9 cellular contexts compared by ENCODE assay signal in the genomic region with DNA sequence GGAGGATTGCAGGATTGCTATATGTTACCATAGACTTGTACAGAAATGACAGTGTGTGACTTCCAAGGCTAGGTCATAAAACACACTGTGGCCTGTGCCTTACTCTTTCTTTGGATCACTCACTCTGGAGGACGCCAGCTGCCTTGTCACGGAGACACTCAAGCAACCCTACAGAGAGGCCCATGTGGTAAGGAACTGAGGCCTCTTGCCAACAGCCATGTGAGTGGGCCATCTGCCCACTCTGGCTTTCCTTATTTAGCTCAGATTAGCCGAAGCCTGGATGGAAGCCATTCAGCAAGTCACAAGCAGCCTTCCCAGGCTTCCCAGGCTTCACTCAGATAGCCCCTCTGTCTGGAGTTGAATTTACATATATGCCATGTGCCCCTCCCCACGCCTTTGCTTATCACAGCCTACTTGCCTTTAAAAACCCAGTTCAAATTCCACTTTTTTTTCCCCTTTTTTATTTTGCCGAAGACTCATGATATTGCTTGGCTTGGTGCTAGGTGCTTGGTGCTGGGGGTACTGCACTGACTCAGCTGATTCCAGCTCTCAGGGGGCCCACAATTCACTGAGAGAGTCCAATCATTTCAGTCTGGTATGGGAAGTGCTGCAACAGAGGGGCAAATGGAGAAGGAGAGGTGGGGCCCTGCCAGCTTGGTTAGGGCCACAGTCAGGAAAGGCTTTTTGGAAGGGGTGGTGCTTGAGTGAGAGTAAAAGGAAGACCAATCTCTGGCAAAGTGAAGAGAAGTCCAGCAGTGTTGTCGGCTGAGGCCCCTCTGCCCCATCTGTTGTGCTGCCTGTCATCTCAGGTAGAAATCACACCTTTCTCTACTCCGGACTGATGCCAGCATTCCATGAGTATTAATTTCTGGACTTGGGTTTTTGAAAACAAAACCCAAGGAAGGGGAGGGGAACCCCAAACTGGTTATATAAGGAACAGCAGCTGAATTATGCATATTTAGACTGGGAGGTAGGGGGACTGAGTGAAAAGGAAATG. TPM values are rescaled to one million over a fixed set of nuclear protein-coding genes. Genes with fewer than 3 reads are reported as not detected.
DNase-seq lines count a peak whose midpoint lies in the region; ATAC-seq, FAIRE-seq and TF ChIP-seq lines count a peak whose summit lies in the region.
"Had no signal": no experiment of that assay in that cellular context is flagged by ENCODE, and none has a peak within 500 bp of the region (broad histone marks: within the 10 kb centered on the region; RNA-seq: fewer than 3 reads in every experiment).

No MANE protein-coding gene starts in this region.

- TF ChIP-seq CTCF in HEK293 (tag by site-specific recombination; IDR thresholded peaks at IDR 0.05) (no peak), astrocyte (IDR thresholded peaks at IDR 0.05; ENCODE audit: insufficient read depth, low read depth, low read length) (no peak), hepatocyte (IDR thresholded peaks at IDR 0.05; ENCODE audit: poor library complexity) (no peak), stomach (IDR thresholded peaks at IDR 0.05) (no peak)

- H3K9me2 ChIP-seq in hepatocyte (replicated peaks; ENCODE audit: insufficient read depth), result no peaks in the 10 kb centered on the region

- DNase-seq in astrocyte (ENCODE audit: low read depth) (peak; percentile 91), hepatocyte (ENCODE audit: low spot score) (peak; percentile 41), stomach (peak; percentile 91), glomerular visceral epithelial cell (ENCODE audit: extremely low spot score) (no peak), HuH-7.5 (ENCODE audit: low spot score) (no peak)

- TF ChIP-seq EP300 in stomach (IDR thresholded peaks at IDR 0.05), result no peak

- 80% methylated on average over 7 of the region's 7 CpGs for WGBS in hepatocyte (ENCODE audit: low lambda C conversion rate, missing lambda C conversion rate)
- 24 to 53% (median 29%) methylated on average over 7 of the region's 7 CpGs for WGBS in stomach, 5 donors

- TF ChIP-seq POLR2A in stomach (IDR thresholded peaks at IDR 0.05), result no peak

- H3K36me3 Mint-ChIP-seq in astrocyte (ENCODE audit: low read depth, unreplicated experiment), result peaks cover 6% of the 10 kb centered on the region

- H3K9ac ChIP-seq in astrocyte (ENCODE audit: low read length), result peak overlapping the region; percentile 21

- POLR2A ChIA-PET in HEK293 (lab: Yijun Ruan, JAX), result no interaction called here

- no peak overlapping the region for H3K27ac Mint-ChIP-seq in astrocyte (ENCODE audit: unreplicated experiment)

- H2AFZ ChIP-seq in astrocyte (ENCODE audit: low read depth, low read length), result peak overlapping the region; percentile 36
- H2AFZ ChIP-seq in hepatocyte, result no peak overlapping the region

- intact Hi-C loops in stomach (cut with DNase I; ENCODE audit: low total_unique reads), result no loop called here

- CTCF ChIA-PET in HEK293 (lab: Yijun Ruan, JAX), result interaction anchor here (0.6 to 0.8 kb wide), 4 partner anchors 10 to 352 kb away, joined by 3 to 4 read pairs (median 3); no protein-coding TSS in a partner anchor

- H3K27me3 ChIP-seq in astrocyte (ENCODE audit: insufficient read depth, low read length), result no peaks in the 10 kb centered on the region
- no peaks in the 10 kb centered on the region for H3K27me3 ChIP-seq in hepatocyte
- no peaks in the 10 kb centered on the region for H3K27me3 ChIP-seq in stomach

- H3K27me3 Mint-ChIP-seq in astrocyte (ENCODE audit: low read depth, unreplicated experiment), result no peaks in the 10 kb centered on the region

- H3K9me3 ChIP-seq in HEK293 (ENCODE audit: control insufficient read depth, insufficient read depth, low read depth, low read length) (no peaks in the 10 kb centered on the region), astrocyte (ENCODE audit: insufficient read depth, low read depth, low read length) (no peaks in the 10 kb centered on the region), hepatocyte (ENCODE audit: low read depth) (no peaks in the 10 kb centered on the region), stomach (no peaks in the 10 kb centered on the region)

- H3K4me1 ChIP-seq in HEK293 (ENCODE audit: control insufficient read depth, insufficient read depth, low read length) (no peaks in the 10 kb centered on the region), astrocyte (ENCODE audit: insufficient read depth, low read length) (peaks cover 34% of the 10 kb centered on the region), hepatocyte (ENCODE audit: insufficient read depth) (peaks cover 9% of the 10 kb centered on the region), stomach (peaks cover 11 to 49% (median 35%) of the 10 kb centered on the region in 4 donors)

- H3K79me2 ChIP-seq in astrocyte (ENCODE audit: insufficient read depth, low read length) (no peaks in the 10 kb centered on the region), hepatocyte (no peaks in the 10 kb centered on the region)

- H3K4me2 ChIP-seq in astrocyte (ENCODE audit: low read length) (peak overlapping the region; percentile 33), hepatocyte (no peak overlapping the region)

- FAIRE-seq in astrocyte (lab: Jason Lieb, UNC), result peak; percentile 47

- H3K9me3 Mint-ChIP-seq in astrocyte (ENCODE audit: unreplicated experiment), result peaks cover 2% of the 10 kb centered on the region

- no peak overlapping the region for H3K27ac ChIP-seq in HEK293 (ENCODE audit: extremely low read depth, low read depth, low read length)
- peak overlapping the region; percentile 31 for H3K27ac ChIP-seq in astrocyte (ENCODE audit: low read depth, low read length)
- no peak overlapping the region for H3K27ac ChIP-seq in hepatocyte
- peak overlapping the region in 4 of 5 donors; percentile 5 to 39 (median 26) for H3K27ac ChIP-seq in stomach

- ATAC-seq in GM21515 (IDR thresholded peaks at IDR 0.05; ENCODE audit: unreplicated experiment), result no peak
- ATAC-seq in HG02759 (IDR thresholded peaks at IDR 0.05; ENCODE audit: unreplicated experiment), result no peak

- H3K4me3 Mint-ChIP-seq in astrocyte (ENCODE audit: unreplicated experiment), result no peak overlapping the region

- H3K4me3 ChIP-seq in HEK293 (ENCODE audit: low read depth, low read length) (no peak overlapping the region), astrocyte (ENCODE audit: insufficient read depth, low read depth, low read length) (no peak overlapping the region), hepatocyte (no peak overlapping the region), stomach (no peak overlapping the region)

- H3K4me1 Mint-ChIP-seq in astrocyte (ENCODE audit: low read depth, unreplicated experiment), result peaks cover 12% of the 10 kb centered on the region

- H4K20me1 ChIP-seq in astrocyte (ENCODE audit: insufficient read depth, low read length), result no peaks in the 10 kb centered on the region
- H4K20me1 ChIP-seq in hepatocyte (ENCODE audit: insufficient read depth, poor library complexity, severe bottlenecking), result no peaks in the 10 kb centered on the region

- H3K36me3 ChIP-seq in HEK293 (ENCODE audit: control insufficient read depth in 2 of 2, insufficient read depth in 1 of 2, low read length in 2 of 2) (no peaks in the 10 kb centered on the region), astrocyte (ENCODE audit: insufficient read depth, low read length) (no peaks in the 10 kb centered on the region), hepatocyte (replicated peaks; ENCODE audit: insufficient read depth, low read depth) (no peaks in the 10 kb centered on the region), stomach (no peaks in the 10 kb centered on the region)

TF ChIP-seq in HEK293, 187 proteins besides CTCF, POLR2A, EP300 and RAD21 (continues in another document):
- TF ChIP-seq ZFHX2 (tag by site-specific recombination; conservative IDR thresholded peaks at IDR 0.05) (peak; percentile 59), ZNF169 (tag by site-specific recombination; IDR thresholded peaks at IDR 0.05) (no peak)
- TF ChIP-seq, protein P1, sequence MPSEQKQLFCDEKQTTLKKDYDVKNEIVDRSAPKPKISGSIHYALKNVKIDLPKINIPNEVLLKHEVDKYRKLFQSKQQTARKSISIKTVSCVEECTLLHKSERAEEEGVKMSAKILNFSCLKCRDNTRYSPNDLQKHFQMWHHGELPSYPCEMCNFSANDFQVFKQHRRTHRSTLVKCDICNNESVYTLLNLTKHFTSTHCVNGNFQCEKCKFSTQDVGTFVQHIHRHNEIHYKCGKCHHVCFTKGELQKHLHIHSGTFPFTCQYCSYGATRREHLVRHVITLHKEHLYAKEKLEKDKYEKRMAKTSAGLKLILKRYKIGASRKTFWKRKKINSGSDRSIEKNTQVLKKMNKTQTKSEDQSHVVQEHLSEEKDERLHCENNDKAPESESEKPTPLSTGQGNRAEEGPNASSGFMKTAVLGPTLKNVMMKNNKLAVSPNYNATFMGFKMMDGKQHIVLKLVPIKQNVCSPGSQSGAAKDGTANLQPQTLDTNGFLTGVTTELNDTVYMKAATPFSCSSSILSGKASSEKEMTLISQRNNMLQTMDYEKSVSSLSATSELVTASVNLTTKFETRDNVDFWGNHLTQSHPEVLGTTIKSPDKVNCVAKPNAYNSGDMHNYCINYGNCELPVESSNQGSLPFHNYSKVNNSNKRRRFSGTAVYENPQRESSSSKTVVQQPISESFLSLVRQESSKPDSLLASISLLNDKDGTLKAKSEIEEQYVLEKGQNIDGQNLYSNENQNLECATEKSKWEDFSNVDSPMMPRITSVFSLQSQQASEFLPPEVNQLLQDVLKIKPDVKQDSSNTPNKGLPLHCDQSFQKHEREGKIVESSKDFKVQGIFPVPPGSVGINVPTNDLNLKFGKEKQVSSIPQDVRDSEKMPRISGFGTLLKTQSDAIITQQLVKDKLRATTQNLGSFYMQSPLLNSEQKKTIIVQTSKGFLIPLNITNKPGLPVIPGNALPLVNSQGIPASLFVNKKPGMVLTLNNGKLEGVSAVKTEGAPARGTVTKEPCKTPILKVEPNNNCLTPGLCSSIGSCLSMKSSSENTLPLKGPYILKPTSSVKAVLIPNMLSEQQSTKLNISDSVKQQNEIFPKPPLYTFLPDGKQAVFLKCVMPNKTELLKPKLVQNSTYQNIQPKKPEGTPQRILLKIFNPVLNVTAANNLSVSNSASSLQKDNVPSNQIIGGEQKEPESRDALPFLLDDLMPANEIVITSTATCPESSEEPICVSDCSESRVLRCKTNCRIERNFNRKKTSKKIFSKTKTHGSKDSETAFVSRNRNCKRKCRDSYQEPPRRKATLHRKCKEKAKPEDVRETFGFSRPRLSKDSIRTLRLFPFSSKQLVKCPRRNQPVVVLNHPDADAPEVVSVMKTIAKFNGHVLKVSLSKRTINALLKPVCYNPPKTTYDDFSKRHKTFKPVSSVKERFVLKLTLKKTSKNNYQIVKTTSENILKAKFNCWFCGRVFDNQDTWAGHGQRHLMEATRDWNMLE (tag by site-specific recombination; conservative IDR thresholded peaks at IDR 0.05; ENCODE audit: low read depth), result no peak

RNA-seq across cellular contexts. Expression of gene P4HA3, which starts 14.5 kb away (rescaled TPM):
- total RNA-seq in astrocyte (3.3 and 5.0 TPM in 2 replicates), hepatocyte (1.3 and 1.4 TPM in 2 replicates), stomach (under 1 TPM in 2 of 5 donors, not detected in 3; 0.55 to 0.87 TPM)
- polyA plus RNA-seq in hepatocyte (2.3 and 2.9 TPM in 2 replicates), stomach (1 to 10 TPM in 1 of 3 donors, under 1 TPM in 1, not detected in 1; 0.28 to 2.6 TPM)
- total RNA-seq: T-helper 1 cell treated with Interleukin-12 subunit alpha and Interleukin-12 subunit beta and Interleukin-4 antibody, amounts not matched to agents 30 ng/mL and 1 ng/mL, for 36 hours had no signal

Comparison
In these comparisons a context has a peak if more than half of its experiments do, and no peak if none do; other contexts are left out.
1. H3K27ac ChIP-seq: peak in astrocyte (single experiment) and stomach (4 of 5); none in HEK293 (single experiment) and hepatocyte (single experiment).
2. DNase-seq: peak in astrocyte (single experiment), hepatocyte (single experiment) and stomach (single experiment); none in glomerular visceral epithelial cell (single experiment) and HuH-7.5 (single experiment).